ENCODE assay signal across 8 cellular contexts in the genomic region with DNA sequence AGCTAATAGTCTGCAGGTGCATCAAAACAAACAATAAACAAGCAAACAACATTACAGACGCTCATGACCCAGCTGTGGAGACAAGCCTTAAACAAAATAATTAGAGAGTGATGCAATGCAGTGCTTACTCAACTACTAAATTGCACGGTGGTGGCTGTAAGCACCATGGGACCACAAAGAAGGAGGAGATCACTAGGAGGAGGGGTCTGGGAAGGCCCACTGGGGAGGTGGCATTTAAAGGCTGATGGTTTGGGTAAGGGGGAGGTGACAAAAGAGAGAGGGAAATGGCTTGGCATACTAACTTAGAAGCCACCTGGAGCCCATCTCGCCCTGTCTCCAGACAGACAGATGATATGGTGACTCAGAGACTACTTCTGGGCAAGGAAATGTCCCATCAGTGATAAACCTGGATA.
DNase-seq lines count a peak whose midpoint lies in the region; ATAC-seq lines count a peak whose summit lies in the region.

No MANE protein-coding gene starts in this region.

- no peaks in the 10 kb centered on the region for H3K27me3 Mint-ChIP-seq in activated CD4-positive, alpha-beta T cell treated with anti-CD3 and anti-CD28 coated beads, Interleukin-2, amount 10 ng/mL, durations not matched to agents 7 days and 5 days

- H3K27ac Mint-ChIP-seq in activated CD4-positive, alpha-beta T cell treated with anti-CD3 and anti-CD28 coated beads, Interleukin-2, amount 10 ng/mL, durations not matched to agents 7 days and 5 days: peak overlapping the region; percentile 96

- H3K4me3 Mint-ChIP-seq in activated CD4-positive, alpha-beta T cell treated with anti-CD3 and anti-CD28 coated beads, Interleukin-2, amount 10 ng/mL, durations not matched to agents 7 days and 5 days: peak overlapping the region; percentile 86

- no peaks in the 10 kb centered on the region for H3K9me3 Mint-ChIP-seq in activated CD4-positive, alpha-beta T cell treated with anti-CD3 and anti-CD28 coated beads, Interleukin-2, amount 10 ng/mL, durations not matched to agents 7 days and 5 days

- intact Hi-C loops in Right ventricle myocardium inferior (cut with DNase I): loop anchor here (5.0 kb wide), 2 partner anchors 35 to 60 kb away; no protein-coding TSS in a partner anchor
- intact Hi-C loops in Right ventricle myocardium superior (cut with DNase I): loop anchor here (10.0 kb wide), 1 partner anchor 178 kb away; no protein-coding TSS in a partner anchor

- DNase-seq in Right ventricle myocardium inferior (ENCODE audit: missing footprints): peak; percentile 52
- no peak for DNase-seq in Right ventricle myocardium superior
- DNase-seq in activated CD4-positive, alpha-beta T cell treated with anti-CD3 and anti-CD28 coated beads, Interleukin-2, amount 10 ng/mL, durations not matched to agents 7 days and 5 days: peak; percentile 43
- peak; percentile 78 for DNase-seq in glomerular visceral epithelial cell (ENCODE audit: extremely low spot score)
- peak; percentile 25 to 28 for DNase-seq in stimulated activated CD8-positive, alpha-beta memory T cell treated with anti-CD3 and anti-CD28 coated beads, Interleukin-7, amount 100 ng/mL, for 4 hours (ENCODE audit: low read depth in 2 of 2)
- DNase-seq in midbrain (lab: John Stamatoyannopoulos, UW): no peak
- no peak for DNase-seq in occipital lobe (lab: John Stamatoyannopoulos, UW)
- DNase-seq in GM19240 (ENCODE audit: insufficient read length, low spot score): no peak

- ATAC-seq in Right ventricle myocardium inferior (peak; percentile 31), Right ventricle myocardium superior (ENCODE audit: poor library complexity) (no peak)

- CTCF ChIA-PET in activated CD4-positive, alpha-beta T cell treated with anti-CD3 and anti-CD28 coated beads, Interleukin-2, amount 10 ng/mL, durations not matched to agents 7 days and 5 days (lab: Charles Lee): no interaction called here

- POLR2A ChIA-PET in activated CD4-positive, alpha-beta T cell treated with anti-CD3 and anti-CD28 coated beads, Interleukin-2, amount 10 ng/mL, durations not matched to agents 7 days and 5 days (lab: Charles Lee): no interaction called here

- peaks cover 4% of the 10 kb centered on the region for H3K36me3 Mint-ChIP-seq in activated CD4-positive, alpha-beta T cell treated with anti-CD3 and anti-CD28 coated beads, Interleukin-2, amount 10 ng/mL, durations not matched to agents 7 days and 5 days (ENCODE audit: low read depth)

- H3K4me1 Mint-ChIP-seq in activated CD4-positive, alpha-beta T cell treated with anti-CD3 and anti-CD28 coated beads, Interleukin-2, amount 10 ng/mL, durations not matched to agents 7 days and 5 days: peaks cover 63% of the 10 kb centered on the region

Comparison
In these comparisons a context has a peak if more than half of its experiments do, and no peak if none do; other contexts are left out.
1. DNase-seq: peak in Right ventricle myocardium inferior (single experiment), activated CD4-positive, alpha-beta T cell treated with anti-CD3 and anti-CD28 coated beads, Interleukin-2, amount 10 ng/mL, durations not matched to agents 7 days and 5 days (single experiment), glomerular visceral epithelial cell (single experiment) and stimulated activated CD8-positive, alpha-beta memory T cell treated with anti-CD3 and anti-CD28 coated beads, Interleukin-7, amount 100 ng/mL, for 4 hours (2 of 2); none in Right ventricle myocardium superior (single experiment), midbrain (single experiment), occipital lobe (single experiment) and GM19240 (single experiment).